Comparison of ENCODE assay signal across 7 cellular contexts in genomic region chrX:154516655-154517100, GRCh38. TPM values are rescaled to one million over a fixed set of nuclear protein-coding genes. Genes with fewer than 3 reads are reported as not detected.
DNase-seq lines count a peak whose midpoint lies in the region; ATAC-seq and TF ChIP-seq lines count a peak whose summit lies in the region.

No MANE protein-coding gene starts in this region.

- peaks cover 10% of the 10 kb centered on the region for H3K4me1 ChIP-seq in ectodermal cell (ENCODE audit: control insufficient read depth, insufficient read depth, low read length)
- no peaks in the 10 kb centered on the region for H3K4me1 ChIP-seq in aorta (ENCODE audit: control insufficient read depth in 1 of 2, insufficient read depth in 2 of 2, low read length in 2 of 2)

- peaks cover 20% of the 10 kb centered on the region for H3K4me1 Mint-ChIP-seq in mesothelial cell of epicardium

- H3K36me3 ChIP-seq in ectodermal cell (ENCODE audit: control insufficient read depth, insufficient read depth, low read length) (no peaks in the 10 kb centered on the region), aorta (ENCODE audit: control insufficient read depth in 1 of 2, insufficient read depth in 2 of 2, low read length in 1 of 2) (no peaks in the 10 kb centered on the region)

- H3K4me3 Mint-ChIP-seq in mesothelial cell of epicardium, result peak overlapping the region; percentile 67

- WGBS in ectodermal cell, 2 experiments, result 1 to 2% methylated on average over 17 to 19 of the region's 19 CpGs
- WGBS in aorta, 2 donors, result 1 to 27% methylated on average over 19 of the region's 19 CpGs

- peak; percentile 11 for ATAC-seq in GM19035 (IDR thresholded peaks at IDR 0.05; ENCODE audit: unreplicated experiment)
- ATAC-seq in aorta (ENCODE audit: low FRiP score), result peak; percentile 78
- ATAC-seq in GM21526 (IDR thresholded peaks at IDR 0.05; ENCODE audit: low FRiP score, unreplicated experiment), result no peak

- DNase-seq in NOMO-1 treated with dmso at 0.1 percent for 144 hours (lab: John Stamatoyannopoulos, UW; ENCODE audit: unreplicated experiment), result peak; percentile 6
- peak in 1 of 2 experiments; percentile 62 for DNase-seq in mesothelial cell of epicardium (ENCODE audit: low spot score in 2 of 2, unreplicated experiment in 2 of 2)
- DNase-seq in aorta, result no peak
- DNase-seq in GM10266 (ENCODE audit: extremely low spot score), result no peak

- H3K27me3 ChIP-seq in ectodermal cell (ENCODE audit: control insufficient read depth, insufficient read depth, low read length, poor library complexity, severe bottlenecking) (no peaks in the 10 kb centered on the region), aorta (ENCODE audit: control insufficient read depth in 1 of 2, insufficient read depth in 2 of 2, low read length in 1 of 2) (no peaks in the 10 kb centered on the region)

- peaks cover 5% of the 10 kb centered on the region for H3K36me3 Mint-ChIP-seq in mesothelial cell of epicardium

- H3K27me3 Mint-ChIP-seq in mesothelial cell of epicardium (ENCODE audit: low read depth), result no peaks in the 10 kb centered on the region

- H3K4me3 ChIP-seq in ectodermal cell (ENCODE audit: insufficient read depth, low read depth, low read length) (peak overlapping the region; percentile 60), aorta (ENCODE audit: low read length in 2 of 2) (peak overlapping the region in 1 of 2 donors; percentile 20)

- peak overlapping the region; percentile 98 for H3K27ac Mint-ChIP-seq in mesothelial cell of epicardium

- peaks cover 10% of the 10 kb centered on the region for H3K9me3 Mint-ChIP-seq in mesothelial cell of epicardium

- intact Hi-C loops in aorta (cut with DNase I), result loop anchor here in 1 of 2 donors (1.0 kb wide), 1 partner anchor 26 kb away; the partner anchor contains the start of gene SLC10A3

- H3K9me3 ChIP-seq in ectodermal cell (ENCODE audit: control insufficient read depth, low read length), result no peaks in the 10 kb centered on the region
- no peaks in the 10 kb centered on the region for H3K9me3 ChIP-seq in aorta (ENCODE audit: control insufficient read depth, low read length)

- TF ChIP-seq CTCF in mesothelial cell of epicardium (IDR thresholded peaks at IDR 0.05; ENCODE audit: unreplicated experiment) (no peak), GM10266 (IDR thresholded peaks at IDR 0.05; ENCODE audit: control insufficient read depth, insufficient read depth, low read depth, missing control alignments) (no peak)

- H3K27ac ChIP-seq in ectodermal cell (ENCODE audit: insufficient read depth, low read depth, low read length, poor library complexity, severe bottlenecking) (peak overlapping the region; percentile 76), aorta (ENCODE audit: low read depth in 1 of 2, low read length in 2 of 2) (peak overlapping the region in 1 of 2 donors; percentile 82)

RNA-seq across cellular contexts. Expression of gene FAM3A, which starts 0.6 kb away (rescaled TPM):
- polyA plus RNA-seq in ectodermal cell (2013, experiment 1 of 4), result 22.3 TPM
- polyA plus RNA-seq in ectodermal cell (2013, experiment 2 of 4), result 16.5 TPM
- 19.4 TPM for polyA plus RNA-seq in ectodermal cell (2013, experiment 3 of 4)
- polyA plus RNA-seq in ectodermal cell (2013, experiment 4 of 4), result 21.0 TPM
- 39.1 to 42.9 TPM (median 41.1 TPM) in 3 replicates for total RNA-seq in mesothelial cell of epicardium
- 10 to 100 TPM; 26.1 to 34.5 TPM for total RNA-seq in aorta
- polyA plus RNA-seq in aorta, result 100 to 1,000 TPM in 1 of 2 donors, 10 to 100 TPM in 1; 41.4 to 101 TPM

RNA-seq across cellular contexts. Expression of gene SLC10A3, which starts 26.2 kb away (rescaled TPM):
- polyA plus RNA-seq in ectodermal cell (2013, experiment 1 of 4), result 6.7 TPM
- polyA plus RNA-seq in ectodermal cell (2013, experiment 2 of 4), result 6.3 TPM
- polyA plus RNA-seq in ectodermal cell (2013, experiment 3 of 4), result 5.4 TPM
- 6.8 TPM for polyA plus RNA-seq in ectodermal cell (2013, experiment 4 of 4)
- 30.1 to 30.8 TPM (median 30.2 TPM) in 3 replicates for total RNA-seq in mesothelial cell of epicardium
- total RNA-seq in aorta, result 10 to 100 TPM; 24.2 to 27.7 TPM
- 10 to 100 TPM; 16.8 to 38.8 TPM for polyA plus RNA-seq in aorta

RNA-seq across cellular contexts. Expression of gene G6PD, which starts 30.0 kb away (rescaled TPM):
- polyA plus RNA-seq in ectodermal cell (2013, experiment 1 of 4), result 74.0 TPM
- 71.1 TPM for polyA plus RNA-seq in ectodermal cell (2013, experiment 2 of 4)
- polyA plus RNA-seq in ectodermal cell (2013, experiment 3 of 4), result 53.9 TPM
- 62.4 TPM for polyA plus RNA-seq in ectodermal cell (2013, experiment 4 of 4)
- total RNA-seq in mesothelial cell of epicardium, result 54.4 to 56.5 TPM (median 55.8 TPM) in 3 replicates
- total RNA-seq in aorta, result 10 to 100 TPM; 66.2 to 70.9 TPM
- polyA plus RNA-seq in aorta, result 10 to 100 TPM; 19.7 to 61.8 TPM

RNA-seq across cellular contexts. Expression of gene UBL4A, which starts 30.3 kb away (rescaled TPM):
- polyA plus RNA-seq in ectodermal cell (2013, experiment 1 of 4), result 23.3 TPM
- 23.9 TPM for polyA plus RNA-seq in ectodermal cell (2013, experiment 2 of 4)
- polyA plus RNA-seq in ectodermal cell (2013, experiment 3 of 4), result 21.9 TPM
- 20.8 TPM for polyA plus RNA-seq in ectodermal cell (2013, experiment 4 of 4)
- total RNA-seq in mesothelial cell of epicardium (28.4 to 29.3 TPM (median 29.2 TPM) in 3 replicates), aorta (10 to 100 TPM; 20.5 to 27.2 TPM)
- polyA plus RNA-seq in aorta, result 10 to 100 TPM; 24.3 to 26.6 TPM

RNA-seq across cellular contexts. Expression of gene IKBKG, which starts 30.7 kb away (rescaled TPM):
- polyA plus RNA-seq in ectodermal cell (2013, experiment 1 of 4), result 16.1 TPM
- 14.9 TPM for polyA plus RNA-seq in ectodermal cell (2013, experiment 2 of 4)
- polyA plus RNA-seq in ectodermal cell (2013, experiment 3 of 4), result 14.3 TPM
- 14.2 TPM for polyA plus RNA-seq in ectodermal cell (2013, experiment 4 of 4)
- total RNA-seq in mesothelial cell of epicardium, result 19.1 to 20.6 TPM (median 19.1 TPM) in 3 replicates
- 10 to 100 TPM; 30.3 to 31.8 TPM for total RNA-seq in aorta
- 10 to 100 TPM; 12.0 to 51.3 TPM for polyA plus RNA-seq in aorta
